Comparison of ENCODE assay signal across 24 cellular contexts in genomic region chr13:61908906-61909305, GRCh38.
"Had no signal": no experiment of that assay in that cellular context is flagged by ENCODE, and none has a peak within 500 bp of the region (broad histone marks: within the 10 kb centered on the region; RNA-seq: fewer than 3 reads in every experiment).

No MANE protein-coding gene starts in this region.

- H3K27ac Mint-ChIP-seq: activated CD4-positive, alpha-beta memory T cell treated with anti-CD3 and anti-CD28 coated beads, Interleukin-2, amount 10 ng/mL, durations not matched to agents 7 days and 5 days; activated naive CD4-positive, alpha-beta T cell treated with anti-CD3 and anti-CD28 coated beads for 36 hours; activated T-cell treated with anti-CD3 and anti-CD28 coated beads, Interleukin-2, amount 50 U/mL, for 24 hours; naive thymus-derived CD4-positive, alpha-beta T cell; neural progenitor cell had no signal

- H3K9me3 Mint-ChIP-seq: activated CD4-positive, alpha-beta memory T cell treated with anti-CD3 and anti-CD28 coated beads, Interleukin-2, amount 10 ng/mL, durations not matched to agents 7 days and 5 days; brain; neural progenitor cell had no signal

- H3K4me3 Mint-ChIP-seq: activated CD4-positive, alpha-beta memory T cell treated with anti-CD3 and anti-CD28 coated beads, Interleukin-2, amount 10 ng/mL, durations not matched to agents 7 days and 5 days; activated naive CD4-positive, alpha-beta T cell treated with anti-CD3 and anti-CD28 coated beads for 36 hours; activated T-cell treated with anti-CD3 and anti-CD28 coated beads, Interleukin-2, amount 50 U/mL, for 24 hours; brain; naive thymus-derived CD4-positive, alpha-beta T cell; neural progenitor cell had no signal

- H3K27me3 ChIP-seq: hepatocyte, neural progenitor cell, right atrium auricular region, thyroid gland had no signal

- H3K36me3 Mint-ChIP-seq: brain; naive thymus-derived CD4-positive, alpha-beta T cell; neural progenitor cell had no signal

- H3K4me1 ChIP-seq: neural progenitor cell, prostate gland, right atrium auricular region had no signal

- H2AFZ ChIP-seq: hepatocyte, neural progenitor cell had no signal

- H3K4me2 ChIP-seq: hepatocyte, neural progenitor cell had no signal

- FAIRE-seq: colon, islet of Langerhans had no signal

- H3K27me3 Mint-ChIP-seq: activated CD4-positive, alpha-beta memory T cell treated with anti-CD3 and anti-CD28 coated beads, Interleukin-2, amount 10 ng/mL, durations not matched to agents 7 days and 5 days; activated T-cell treated with anti-CD3 and anti-CD28 coated beads, Interleukin-2, amount 50 U/mL, for 24 hours; brain; naive thymus-derived CD4-positive, alpha-beta T cell had no signal

- DNase-seq: activated CD4-positive, alpha-beta memory T cell treated with anti-CD3 and anti-CD28 coated beads, Interleukin-2, amount 10 ng/mL, durations not matched to agents 7 days and 5 days; activated CD4-positive, alpha-beta T cell treated with anti-CD3 and anti-CD28 coated beads for 4 hours; activated naive CD4-positive, alpha-beta T cell treated with anti-CD3 and anti-CD28 coated beads for 36 hours; activated T-cell treated with anti-CD3 and anti-CD28 coated beads, Interleukin-2, amount 50 U/mL, for 24 hours; anterior cingulate cortex; central memory CD4-positive, alpha-beta T cell; dorsolateral prefrontal cortex; foreskin fibroblast; left cardiac atrium; mesenchymal stem cell; naive thymus-derived CD4-positive, alpha-beta T cell; stimulated activated CD4-positive, alpha-beta T cell treated with anti-CD3 and anti-CD28 coated beads, Interleukin-12 subunit alpha, Interleukin-12 subunit beta, amount 100 ng/mL, for 4 hours; stimulated activated CD4-positive, alpha-beta T cell treated with anti-CD3 and anti-CD28 coated beads, Interleukin-1b, Interleukin-23, amount 100 ng/mL, for 48 hours; stimulated activated CD8-positive, alpha-beta memory T cell treated with anti-CD3 and anti-CD28 coated beads, Interleukin-4, amount 100 ng/mL, for 48 hours; stimulated activated naive CD4-positive, alpha-beta T cell treated with Interleukin-2 at 50 U/mL for 16 hours; thyroid gland had no signal

- H3K79me2 ChIP-seq: hepatocyte had no signal

- H3K27ac ChIP-seq: dorsolateral prefrontal cortex, epithelial cell of prostate, hepatocyte, neural progenitor cell, prostate gland, right atrium auricular region, thyroid gland had no signal

- H3K9me3 ChIP-seq: prostate gland, right atrium auricular region, thyroid gland had no signal

- ATAC-seq: left cardiac atrium; naive thymus-derived CD4-positive, alpha-beta T cell had no signal

- H3K9ac ChIP-seq: neural progenitor cell had no signal

- H3K36me3 ChIP-seq: neural progenitor cell, prostate gland, right atrium auricular region, thyroid gland had no signal

- H3K4me1 Mint-ChIP-seq: activated CD4-positive, alpha-beta memory T cell treated with anti-CD3 and anti-CD28 coated beads, Interleukin-2, amount 10 ng/mL, durations not matched to agents 7 days and 5 days; brain; naive thymus-derived CD4-positive, alpha-beta T cell; neural progenitor cell had no signal

- H3K4me3 ChIP-seq: dorsolateral prefrontal cortex, hepatocyte, neural progenitor cell, prostate gland, right atrium auricular region, thyroid gland had no signal
